In genomic region chr2:234422895-234423505, GRCh38 we compare ENCODE assay signal across 10 cellular contexts.
DNase-seq lines count a peak whose midpoint lies in the region; ATAC-seq lines count a peak whose summit lies in the region.
"Had no signal": no experiment of that assay in that cellular context is flagged by ENCODE, and none has a peak within 500 bp of the region (broad histone marks: within the 10 kb centered on the region; RNA-seq: fewer than 3 reads in every experiment).

No MANE protein-coding gene starts in this region.

- DNase-seq in Jurkat, Clone E6-1 (ENCODE audit: low read depth, low spot score), result peak; percentile 78
- peak; percentile 67 to 71 for DNase-seq in activated CD4-positive, alpha-beta T cell treated with anti-CD3 and anti-CD28 coated beads, Interleukin-2, amount 50 U/mL, for 4 hours
- peak; percentile 68 for DNase-seq in effector CD4-positive, alpha-beta T cell
- peak; percentile 63 for DNase-seq in stimulated activated CD4-positive, alpha-beta T cell treated with anti-CD3 and anti-CD28 coated beads, Interleukin-4, amount 100 ng/mL, for 1 hour
- DNase-seq in cortex of kidney (lab: John Stamatoyannopoulos, UW) (no peak), HUDEP-2 (lab: John Stamatoyannopoulos, UW; ENCODE audit: unreplicated experiment in 76 of 76) (no peak), NCI-H82 treated with DMSO at 0.1 percent for 48 hours (lab: John Stamatoyannopoulos, UW; ENCODE audit: unreplicated experiment) (no peak)
- DNase-seq: NCI-H2029 treated with DMSO at 0.1 percent for 48 hours had no signal

- no peak overlapping the region for H3K4me3 ChIP-seq in Jurkat, Clone E6-1 (ENCODE audit: low read length)
- H3K4me3 ChIP-seq: upper lobe of left lung had no signal

- no peak for ATAC-seq in HG03457 (IDR thresholded peaks at IDR 0.05; ENCODE audit: unreplicated experiment)

Comparison
In these comparisons a context has a peak if more than half of its experiments do, and no peak if none do; other contexts are left out.
1. DNase-seq: peak in Jurkat, Clone E6-1 (single experiment), activated CD4-positive, alpha-beta T cell treated with anti-CD3 and anti-CD28 coated beads, Interleukin-2, amount 50 U/mL, for 4 hours (2 of 2), effector CD4-positive, alpha-beta T cell (single experiment) and stimulated activated CD4-positive, alpha-beta T cell treated with anti-CD3 and anti-CD28 coated beads, Interleukin-4, amount 100 ng/mL, for 1 hour (single experiment); none in cortex of kidney (single experiment), HUDEP-2 (0 of 76) and NCI-H82 treated with DMSO at 0.1 percent for 48 hours (single experiment).